In the genomic region with DNA sequence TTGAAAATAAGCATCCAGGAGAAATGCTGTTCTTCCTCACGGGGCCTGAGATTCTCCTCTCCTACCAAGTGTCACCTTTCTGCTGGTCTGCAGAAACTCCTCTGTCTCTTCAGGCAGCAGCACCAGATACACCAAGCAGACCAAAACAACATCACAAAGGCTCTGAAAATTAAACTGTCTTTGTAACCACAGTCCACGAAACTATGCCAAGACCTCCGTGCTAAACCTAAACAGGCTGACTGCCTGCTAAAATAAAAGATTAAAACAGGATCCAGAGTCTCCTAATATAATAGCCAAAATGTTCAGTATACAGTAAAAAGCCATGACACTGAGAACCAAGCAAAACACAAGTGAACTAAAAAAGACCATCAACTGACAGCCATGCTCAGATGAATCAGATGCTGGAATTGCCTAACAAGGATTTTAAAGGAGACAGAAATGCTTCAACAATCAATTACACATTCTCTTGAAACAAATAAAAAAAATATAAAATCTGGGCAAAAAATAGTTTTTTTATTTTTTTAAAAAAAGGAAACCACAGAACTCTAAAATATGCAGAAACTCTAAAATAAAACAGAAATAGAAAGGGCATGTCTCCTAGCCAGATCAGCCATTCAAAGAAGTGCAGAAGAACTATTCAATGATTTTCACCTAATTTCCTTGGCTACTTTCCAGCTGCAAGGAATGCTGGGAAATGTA, we compare ENCODE assay signal across 14 cellular contexts. TPM values are rescaled to one million over a fixed set of nuclear protein-coding genes. Genes with fewer than 3 reads are reported as not detected.
DNase-seq lines count a peak whose midpoint lies in the region; ATAC-seq and TF ChIP-seq lines count a peak whose summit lies in the region.
"Had no signal": no experiment of that assay in that cellular context is flagged by ENCODE, and none has a peak within 500 bp of the region (broad histone marks: within the 10 kb centered on the region; RNA-seq: fewer than 3 reads in every experiment).

No MANE protein-coding gene starts in this region.

- no peak overlapping the region for H2AFZ ChIP-seq in GM23338

- no peak overlapping the region for H3K4me3 ChIP-seq in HEK293 (ENCODE audit: low read depth, low read length)
- H3K4me3 ChIP-seq in iPS DF 6.9 (ENCODE audit: low read length), result no peak overlapping the region
- no peak overlapping the region for H3K4me3 ChIP-seq in heart right ventricle
- no peak overlapping the region for H3K4me3 ChIP-seq in GM23338

- no peak overlapping the region for H3K4me3 Mint-ChIP-seq in GM23338
- H3K4me3 Mint-ChIP-seq: CD4-positive, alpha-beta memory T cell; IgD-negative memory B cell had no signal

- no peak overlapping the region for H3K4me2 ChIP-seq in GM23338

- H3K27ac ChIP-seq in HEK293 (ENCODE audit: extremely low read depth, low read depth, low read length), result no peak overlapping the region
- peak overlapping the region; percentile 68 for H3K27ac ChIP-seq in VCaP
- H3K27ac ChIP-seq in iPS DF 6.9 (ENCODE audit: low read length), result no peak overlapping the region
- H3K27ac ChIP-seq in heart right ventricle, result no peak overlapping the region
- no peak overlapping the region for H3K27ac ChIP-seq in GM23338 (ENCODE audit: low read depth)

- no CpG with 5 or more reads among the region's 3 CpGs for WGBS in iPS DF 6.9 (ENCODE audit: insufficient coverage, insufficient read length)
- 75% methylated on average over 3 of the region's 3 CpGs for WGBS in heart right ventricle, 2 donors

- intact Hi-C loops in sciatic nerve (cut with DNase I), result no loop called here
- intact Hi-C loops in heart right ventricle (cut with DNase I), result no loop called here

- no peaks in the 10 kb centered on the region for H4K20me1 ChIP-seq in GM23338 (replicated peaks; ENCODE audit: insufficient read depth)

- peak; percentile 40 for ATAC-seq in sciatic nerve
- ATAC-seq in heart right ventricle, result no peak
- no peak for ATAC-seq in GM23338
- ATAC-seq: Panc1 had no signal

- TF ChIP-seq CTCF in HEK293 (tag by site-specific recombination; IDR thresholded peaks at IDR 0.05) (no peak), VCaP (conservative IDR thresholded peaks at IDR 0.05) (no peak), heart right ventricle (IDR thresholded peaks at IDR 0.05) (no peak), GM23338 (conservative IDR thresholded peaks at IDR 0.05; ENCODE audit: low read depth in 2 of 2) (no peak)

- no peaks in the 10 kb centered on the region for H3K79me2 ChIP-seq in GM23338 (replicated peaks; ENCODE audit: insufficient read depth)

- H3K27me3 ChIP-seq in iPS DF 6.9 (ENCODE audit: control insufficient read depth, insufficient read depth, low read length), result no peaks in the 10 kb centered on the region
- no peaks in the 10 kb centered on the region for H3K27me3 ChIP-seq in heart right ventricle
- H3K27me3 ChIP-seq in GM23338 (ENCODE audit: insufficient read depth), result no peaks in the 10 kb centered on the region

- CTCF ChIA-PET in HEK293 (lab: Yijun Ruan, JAX), result interaction anchor here (0.5 to 0.6 kb wide), 2 partner anchors 34 to 232 kb away, joined by 3 to 4 read pairs; no protein-coding TSS in a partner anchor

- POLR2A ChIA-PET in HEK293 (lab: Yijun Ruan, JAX), result no interaction called here

- H3K9me3 ChIP-seq in HEK293 (ENCODE audit: control insufficient read depth, insufficient read depth, low read depth, low read length), result no peaks in the 10 kb centered on the region
- H3K9me3 ChIP-seq in iPS DF 6.9 (ENCODE audit: control insufficient read depth, insufficient read depth, low read length), result no peaks in the 10 kb centered on the region
- H3K9me3 ChIP-seq in heart right ventricle, result no peaks in the 10 kb centered on the region

- H3K4me1 Mint-ChIP-seq in GM23338, result peaks cover 7% of the 10 kb centered on the region; the same call in 2 of the 3 replicates
- H3K4me1 Mint-ChIP-seq: CD4-positive, alpha-beta memory T cell had no signal

- H3K36me3 ChIP-seq in HEK293 (ENCODE audit: control insufficient read depth in 2 of 2, insufficient read depth in 1 of 2, low read length in 2 of 2) (no peaks in the 10 kb centered on the region), iPS DF 6.9 (ENCODE audit: control insufficient read depth, insufficient read depth, low read length) (no peaks in the 10 kb centered on the region), heart right ventricle (no peaks in the 10 kb centered on the region), GM23338 (ENCODE audit: insufficient read depth) (no peaks in the 10 kb centered on the region)

- H3K36me3 Mint-ChIP-seq in GM23338 (ENCODE audit: low read depth), result no peaks in the 10 kb centered on the region
- H3K36me3 Mint-ChIP-seq: CD4-positive, alpha-beta memory T cell; IgD-negative memory B cell had no signal

- no peaks in the 10 kb centered on the region for H3K27me3 Mint-ChIP-seq in GM23338 (ENCODE audit: insufficient read depth, low read depth, poor library complexity)
- H3K27me3 Mint-ChIP-seq: CD4-positive, alpha-beta memory T cell; IgD-negative memory B cell had no signal

- no peak overlapping the region for H3K27ac Mint-ChIP-seq in GM23338
- H3K27ac Mint-ChIP-seq: CD4-positive, alpha-beta memory T cell; IgD-negative memory B cell had no signal

- no peaks in the 10 kb centered on the region for H3K9me3 Mint-ChIP-seq in GM23338

- H3K9me2 ChIP-seq in GM23338 (ENCODE audit: insufficient read depth), result no peaks in the 10 kb centered on the region; the same call in 1 of the 2 replicates

- no peaks in the 10 kb centered on the region for H3F3A ChIP-seq in GM23338 (replicated peaks; ENCODE audit: low read depth)

- H3K4me1 ChIP-seq in HEK293 (ENCODE audit: control insufficient read depth, insufficient read depth, low read length) (no peaks in the 10 kb centered on the region), iPS DF 6.9 (ENCODE audit: control insufficient read depth, insufficient read depth, low read length) (peaks cover 2% of the 10 kb centered on the region; the same call in 1 of the 2 replicates), heart right ventricle (no peaks in the 10 kb centered on the region), GM23338 (ENCODE audit: insufficient read depth) (no peaks in the 10 kb centered on the region)

- DNase-seq in iPS DF 6.9 (ENCODE audit: low read depth, low spot score), result peak; percentile 29
- no peak for DNase-seq in sciatic nerve (ENCODE audit: low spot score)
- no peak for DNase-seq in heart right ventricle
- no peak for DNase-seq in kidney glomerular epithelial cell (lab: John Stamatoyannopoulos, UW)
- DNase-seq in GM23338 (ENCODE audit: low spot score), result no peak
- DNase-seq: CD4-positive, alpha-beta memory T cell; MV-4-11 had no signal

TF ChIP-seq in HEK293, 187 proteins besides CTCF, POLR2A, EP300 and RAD21 (continues in another document):
- TF ChIP-seq BCL11B (tag by site-specific recombination; IDR thresholded peaks at IDR 0.05; ENCODE audit: low read depth), result no peak
- peak; percentile 50; the same call in 1 of the 2 replicates for TF ChIP-seq ZNF335 (tag by site-specific recombination; conservative IDR thresholded peaks at IDR 0.05)
- TF ChIP-seq ZNF174 (tag by site-specific recombination; IDR thresholded peaks at IDR 0.05), result no peak
- TF ChIP-seq ZNF133 (tag by site-specific recombination; IDR thresholded peaks at IDR 0.05), result no peak
- no peak for TF ChIP-seq ZSCAN30 (tag by site-specific recombination; IDR thresholded peaks at IDR 0.05)

TF ChIP-seq in GM23338, 12 proteins besides CTCF, POLR2A, EP300 and RAD21 (continues in another document):
- no peak for TF ChIP-seq ZNF114 (CRISPR knock-in tag; IDR thresholded peaks at IDR 0.05)
- TF ChIP-seq ZNF331 (CRISPR knock-in tag; IDR thresholded peaks at IDR 0.05; ENCODE audit: low read depth), result no peak
- TF ChIP-seq POLR2AphosphoS5 (IDR thresholded peaks at IDR 0.05; ENCODE audit: low read depth), result no peak
- TF ChIP-seq REST (IDR thresholded peaks at IDR 0.05; ENCODE audit: unreplicated experiment), result no peak
- TF ChIP-seq EZH2phosphoT487 (IDR thresholded peaks at IDR 0.05; ENCODE audit: unreplicated experiment), result no peak

RNA-seq across cellular contexts. Expression of gene TOX3, which starts 50.3 kb away (rescaled TPM):
- 0.36 TPM for total RNA-seq in sciatic nerve
- not detected for total RNA-seq in heart right ventricle
- polyA plus RNA-seq in heart right ventricle, result not detected
- 13.7 and 15.6 TPM in 2 replicates for total RNA-seq in GM23338 (2014; rRNA removed; shearing (Covaris generic))
- polyA plus RNA-seq in GM23338 (2016; fragmentation: Nextera tagmentation; extraction: Ambion mirVana), result 9.8 TPM in 2 replicates
- total RNA-seq: CD4-positive, alpha-beta memory T cell; G401; HT1080 had no signal
- polyA plus RNA-seq: BJ, IgD-negative memory B cell had no signal

Comparison
In these comparisons a context has a peak if more than half of its experiments do, and no peak if none do; other contexts are left out.
1. RNA of gene TOX3, which starts 50.3 kb away (total RNA-seq): 13.7 to 15.6 TPM in GM23338; 0.36 TPM in sciatic nerve (single experiment) and not detected in heart right ventricle; every median in the first group is over 10 times any median in the second.